17 cellular contexts compared by ENCODE assay signal in genomic region chr13:81927347-81927746, GRCh38.
A peak's percentile ranks its signal among the peaks of the same experiment; 100 is the strongest.
DNase-seq lines count a peak whose midpoint lies in the region; TF ChIP-seq lines count a peak whose summit lies in the region.
"Had no signal": no experiment of that assay in that cellular context is flagged by ENCODE, and none has a peak within 500 bp of the region (broad histone marks: within the 10 kb centered on the region; RNA-seq: fewer than 3 reads in every experiment).

No MANE protein-coding gene starts in this region.

- no peak overlapping the region for H3K27ac Mint-ChIP-seq in progenitor cell of endocrine pancreas
- H3K27ac Mint-ChIP-seq: activated CD4-positive, alpha-beta T cell treated with anti-CD3 and anti-CD28 coated beads, Interleukin-2, amount 10 ng/mL, durations not matched to agents 24 days and 14 days; activated T-cell treated with anti-CD3 and anti-CD28 coated beads, Interleukin-2, amount 50 U/mL, for 24 hours; memory B cell; T-helper 1 cell treated with Interleukin-12 subunit alpha and Interleukin-12 subunit beta and Interleukin-4 antibody, amounts not matched to agents 30 μg/mL and 1 μg/mL, for 36 hours had no signal

- DNase-seq in DMS53 (lab: John Stamatoyannopoulos, UW): peak; percentile 19
- DNase-seq in DMS53 treated with DMSO at 0.1 percent for 48 hours (lab: John Stamatoyannopoulos, UW; ENCODE audit: unreplicated experiment): no peak
- DNase-seq in NCI-H69 (lab: John Stamatoyannopoulos, UW): peak; percentile 22
- peak; percentile 37 for DNase-seq in choroid plexus epithelial cell (ENCODE audit: low read depth)
- no peak for DNase-seq in progenitor cell of endocrine pancreas (ENCODE audit: low spot score, unreplicated experiment)
- DNase-seq in foreskin melanocyte: no peak
- DNase-seq in DMS153 (lab: John Stamatoyannopoulos, UW): no peak
- no peak for DNase-seq in 8988T
- DNase-seq: activated CD4-positive, alpha-beta T cell treated with anti-CD3 and anti-CD28 coated beads, Interleukin-2, amount 10 ng/mL, durations not matched to agents 24 days and 14 days; activated T-cell treated with anti-CD3 and anti-CD28 coated beads, Interleukin-2, amount 50 U/mL, for 24 hours; colonic mucosa; NCI-H1048; NCI-H226; pancreas had no signal

- peak; percentile 49 for TF ChIP-seq CTCF in choroid plexus epithelial cell (conservative IDR thresholded peaks at IDR 0.05; ENCODE audit: low read depth, low read length)
- peak; percentile 32 for TF ChIP-seq CTCF in progenitor cell of endocrine pancreas (IDR thresholded peaks at IDR 0.05; ENCODE audit: unreplicated experiment)

- no peaks in the 10 kb centered on the region for H3K4me1 Mint-ChIP-seq in progenitor cell of endocrine pancreas (ENCODE audit: low read depth)
- H3K4me1 Mint-ChIP-seq: activated CD4-positive, alpha-beta T cell treated with anti-CD3 and anti-CD28 coated beads, Interleukin-2, amount 10 ng/mL, durations not matched to agents 24 days and 14 days; memory B cell had no signal

- H3K4me3 ChIP-seq in choroid plexus epithelial cell (ENCODE audit: low read depth, low read length): no peak overlapping the region
- H3K4me3 ChIP-seq: A549, colonic mucosa, pancreas had no signal

- no peaks in the 10 kb centered on the region for H3K36me3 Mint-ChIP-seq in progenitor cell of endocrine pancreas (ENCODE audit: insufficient read depth)
- H3K36me3 Mint-ChIP-seq: memory B cell had no signal

- H3K4me3 Mint-ChIP-seq in progenitor cell of endocrine pancreas (ENCODE audit: low read depth): no peak overlapping the region
- H3K4me3 Mint-ChIP-seq: activated CD4-positive, alpha-beta T cell treated with anti-CD3 and anti-CD28 coated beads, Interleukin-2, amount 10 ng/mL, durations not matched to agents 24 days and 14 days; activated T-cell treated with anti-CD3 and anti-CD28 coated beads, Interleukin-2, amount 50 U/mL, for 24 hours; memory B cell; T-helper 1 cell treated with Interleukin-12 subunit alpha and Interleukin-12 subunit beta and Interleukin-4 antibody, amounts not matched to agents 30 μg/mL and 1 μg/mL, for 36 hours had no signal

- no peaks in the 10 kb centered on the region for H3K9me3 Mint-ChIP-seq in progenitor cell of endocrine pancreas (ENCODE audit: low read depth)
- H3K9me3 Mint-ChIP-seq: activated CD4-positive, alpha-beta T cell treated with anti-CD3 and anti-CD28 coated beads, Interleukin-2, amount 10 ng/mL, durations not matched to agents 24 days and 14 days; T-helper 1 cell treated with Interleukin-12 subunit alpha and Interleukin-12 subunit beta and Interleukin-4 antibody, amounts not matched to agents 30 μg/mL and 1 μg/mL, for 36 hours had no signal

- H3K27me3 Mint-ChIP-seq in progenitor cell of endocrine pancreas: no peaks in the 10 kb centered on the region
- H3K27me3 Mint-ChIP-seq: activated CD4-positive, alpha-beta T cell treated with anti-CD3 and anti-CD28 coated beads, Interleukin-2, amount 10 ng/mL, durations not matched to agents 24 days and 14 days; activated T-cell treated with anti-CD3 and anti-CD28 coated beads, Interleukin-2, amount 50 U/mL, for 24 hours; memory B cell had no signal

Comparison
In these comparisons a context has a peak if more than half of its experiments do, and no peak if none do; other contexts are left out.
1. DNase-seq: peak in DMS53 (single experiment), NCI-H69 (single experiment) and choroid plexus epithelial cell (single experiment); none in DMS53 treated with DMSO at 0.1 percent for 48 hours (single experiment), progenitor cell of endocrine pancreas (single experiment), foreskin melanocyte (single experiment), DMS153 (single experiment) and 8988T (single experiment).